34 cellular contexts compared by ENCODE assay signal in genomic region chr1:16289959-16290358, GRCh38. TPM values are rescaled to one million over a fixed set of nuclear protein-coding genes. Genes with fewer than 3 reads are reported as not detected.
DNase-seq lines count a peak whose midpoint lies in the region; ATAC-seq, FAIRE-seq and TF ChIP-seq lines count a peak whose summit lies in the region.
"Had no signal": no experiment of that assay in that cellular context is flagged by ENCODE, and none has a peak within 500 bp of the region (broad histone marks: within the 10 kb centered on the region; RNA-seq: fewer than 3 reads in every experiment).

No MANE protein-coding gene starts in this region.

- POLR2A ChIA-PET in OCI-LY7 (lab: Charles Lee) = no interaction called here

- DNase-seq in DMS53 (lab: John Stamatoyannopoulos, UW) (peak; percentile 17), DMS53 treated with DMSO at 0.1 percent for 48 hours (lab: John Stamatoyannopoulos, UW; ENCODE audit: unreplicated experiment) (no peak), OCI-LY7 (ENCODE audit: low spot score) (no peak), bronchial epithelial cell (ENCODE audit: low read depth) (peak; percentile 4), foreskin keratinocyte (no peak), glomerular visceral epithelial cell (ENCODE audit: extremely low spot score) (no peak), inferior parietal cortex (ENCODE audit: extremely low spot score) (no peak)
- DNase-seq: activated CD4-positive, alpha-beta T cell treated with anti-CD3 and anti-CD28 coated beads for 4 hours; aorta; cerebellar nuclear complex; DND-41; GF-D8; islet precursor cell; left ventricle myocardium inferior; mesenchymal stem cell; NCI-H1417; NCI-H2029 treated with DMSO at 0.1 percent for 48 hours; NCI-H748 treated with DMSO at 0.1 percent for 48 hours; SIG-M5; stimulated activated CD4-positive, alpha-beta T cell treated with anti-CD3 and anti-CD28 coated beads, Interleukin-1b, Interleukin-23, amount 100 ng/mL, for 48 hours; SW 1271; T-helper 9 cell; testis; WERI-Rb-1 had no signal

- H3K4me1 ChIP-seq in OCI-LY7 (ENCODE audit: insufficient read depth, low read length, poor library complexity, severe bottlenecking) = no peaks in the 10 kb centered on the region
- peaks cover 5% of the 10 kb centered on the region for H3K4me1 ChIP-seq in foreskin keratinocyte
- H3K4me1 ChIP-seq: neural progenitor cell, parathyroid adenoma had no signal

- intact Hi-C loops in OCI-LY7 (cut with micrococcal nuclease; ENCODE audit: unreplicated experiment) = no loop called here

- TF ChIP-seq CTCF in OCI-LY7 (conservative IDR thresholded peaks at IDR 0.05; ENCODE audit: low read length) (0 out of 2 replicates have a peak, but pooled peaks have one; percentile 11), bronchial epithelial cell (IDR thresholded peaks at IDR 0.05; ENCODE audit: insufficient read depth, low read length, severe bottlenecking) (no peak), foreskin keratinocyte (conservative IDR thresholded peaks at IDR 0.05) (peak; percentile 44)

- H3K27ac ChIP-seq in OCI-LY7 (ENCODE audit: low read depth, low read length, poor library complexity, severe bottlenecking) (no peak overlapping the region), foreskin keratinocyte (no peak overlapping the region)
- H3K27ac ChIP-seq: 22Rv1, C4-2B, left ventricle myocardium inferior, neural progenitor cell, parathyroid adenoma, right atrium auricular region, testis, WERI-Rb-1 had no signal

- no peaks in the 10 kb centered on the region for H3K9me3 ChIP-seq in OCI-LY7 (ENCODE audit: low read length)
- H3K9me3 ChIP-seq: left ventricle myocardium inferior, right atrium auricular region, testis had no signal

- CTCF ChIA-PET in OCI-LY7 (lab: Charles Lee; ENCODE audit: unreplicated experiment) = no interaction called here

- H3K4me3 ChIP-seq in OCI-LY7 (ENCODE audit: low read depth, low read length, poor library complexity, severe bottlenecking) = no peak overlapping the region
- no peak overlapping the region for H3K4me3 ChIP-seq in bronchial epithelial cell (ENCODE audit: low read depth, low read length)
- H3K4me3 ChIP-seq: left ventricle myocardium inferior, neural progenitor cell, right atrium auricular region, testis had no signal

- H3K79me2 ChIP-seq in OCI-LY7 (ENCODE audit: insufficient read depth, low read depth, low read length) = no peaks in the 10 kb centered on the region

- H2AFZ ChIP-seq in OCI-LY7 (ENCODE audit: low read length) = no peak overlapping the region
- H2AFZ ChIP-seq: neural progenitor cell, parathyroid adenoma had no signal

- FAIRE-seq in bronchial epithelial cell (lab: Jason Lieb, UNC) = no peak
- FAIRE-seq: H1, RCC 7860, urothelium cell line had no signal

- ATAC-seq in foreskin keratinocyte (no peak), GM19463 (IDR thresholded peaks at IDR 0.05; ENCODE audit: unreplicated experiment) (no peak)
- ATAC-seq: activated naive CD4-positive, alpha-beta T cell treated with anti-CD3 and anti-CD28 coated beads, Interleukin-2, amount 50 U/mL, for 72 hours had no signal

- H3K27me3 ChIP-seq in bronchial epithelial cell (ENCODE audit: control insufficient read depth, insufficient read depth, low read length) (no peaks in the 10 kb centered on the region), foreskin keratinocyte (no peaks in the 10 kb centered on the region)
- H3K27me3 ChIP-seq: neural progenitor cell, right atrium auricular region, testis had no signal

- H3K36me3 ChIP-seq in OCI-LY7 (ENCODE audit: insufficient read depth, low read length) = peaks cover 51% of the 10 kb centered on the region
- H3K36me3 ChIP-seq in bronchial epithelial cell (ENCODE audit: control insufficient read depth, insufficient read depth, low read length) = peaks cover 4% of the 10 kb centered on the region
- H3K36me3 ChIP-seq: neural progenitor cell had no signal

- no peaks in the 10 kb centered on the region for H3K9me2 ChIP-seq in OCI-LY7 (ENCODE audit: insufficient read depth, low read length)

- no TSS peak for BruUV-seq in OCI-LY7 (replicated peaks; lab: Mats Ljungman, UMichigan)

- H4K20me1 ChIP-seq in OCI-LY7 (ENCODE audit: insufficient read depth, low read length) = no peaks in the 10 kb centered on the region

- H3K4me2 ChIP-seq in OCI-LY7 (ENCODE audit: low read length) = no peak overlapping the region
- H3K4me2 ChIP-seq: neural progenitor cell had no signal

RNA-seq across cellular contexts. Expression of gene CPLANE2, which starts 53.0 kb away (rescaled TPM):
- total RNA-seq in OCI-LY7 (2014; rRNA removed; shearing (Covaris generic)) = 7.9 and 11.6 TPM in 2 replicates
- 15.4 and 15.6 TPM in 2 replicates for total RNA-seq in OCI-LY7 (2022)
- total RNA-seq in bronchial epithelial cell = 5.8 and 14.5 TPM in 2 replicates
- 5.1 and 5.4 TPM in 2 replicates for total RNA-seq in foreskin keratinocyte
- polyA plus RNA-seq in foreskin keratinocyte = 3.4 and 4.1 TPM in 2 replicates

Comparison
In these comparisons a context has a peak if more than half of its experiments do, and no peak if none do; other contexts are left out.
1. DNase-seq: peak in DMS53 (single experiment) and bronchial epithelial cell (single experiment); none in DMS53 treated with DMSO at 0.1 percent for 48 hours (single experiment), OCI-LY7 (single experiment), foreskin keratinocyte (0 of 2), glomerular visceral epithelial cell (single experiment) and inferior parietal cortex (single experiment).